ENCODE assay signal across 7 cellular contexts in the genomic region with DNA sequence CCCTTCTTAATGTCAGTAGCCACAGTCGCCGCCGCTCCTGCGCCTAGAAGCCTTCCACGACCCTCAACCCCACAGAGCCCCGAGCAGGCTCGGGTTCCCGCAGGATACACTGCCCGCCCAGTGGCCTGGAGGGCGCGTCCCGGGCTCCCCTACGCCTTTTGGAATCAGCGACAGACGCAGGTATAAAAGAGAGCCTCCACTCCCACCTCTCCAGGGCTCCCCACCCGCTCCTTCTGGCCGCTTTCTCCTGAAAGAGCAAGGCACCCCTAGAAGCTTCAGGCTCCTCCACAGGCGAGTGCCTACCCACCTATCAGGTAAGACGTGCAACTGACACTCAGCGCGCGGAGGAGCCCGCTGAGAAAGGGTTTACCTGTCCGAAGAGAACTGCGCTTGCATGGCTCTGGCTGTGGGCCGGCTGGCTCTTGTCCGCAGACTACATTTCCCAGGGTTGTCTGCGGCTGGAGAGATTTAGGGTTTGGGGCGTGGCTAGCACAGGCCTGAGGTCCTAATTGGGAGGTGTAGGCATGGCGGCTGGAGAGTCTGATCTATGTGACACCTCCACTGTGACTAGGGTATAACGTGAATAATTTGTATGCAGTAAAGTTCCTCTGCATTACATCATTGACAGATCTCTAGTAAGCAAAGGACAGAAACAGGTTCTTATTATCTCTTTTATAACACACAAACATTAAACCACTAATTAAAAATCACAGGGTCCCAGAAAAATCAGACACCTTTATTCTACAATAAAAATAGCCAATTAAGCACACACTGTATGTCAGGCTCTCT. TPM values are rescaled to one million over a fixed set of nuclear protein-coding genes. Genes with fewer than 3 reads are reported as not detected.
DNase-seq lines count a peak whose midpoint lies in the region; ATAC-seq, FAIRE-seq and TF ChIP-seq lines count a peak whose summit lies in the region.

No MANE protein-coding gene starts in this region.

- H3K4me3 ChIP-seq in coronary artery (peak overlapping the region; percentile 90), kidney (ENCODE audit: low read length in 2 of 2) (peak overlapping the region; percentile 71 to 81)

- H3K9ac ChIP-seq in kidney (ENCODE audit: low read length in 2 of 2), result peak overlapping the region; percentile 73 to 83

- ATAC-seq in GM21390 (IDR thresholded peaks at IDR 0.05; ENCODE audit: unreplicated experiment) (peak; percentile 88), HG02970 (IDR thresholded peaks at IDR 0.05; ENCODE audit: low FRiP score, unreplicated experiment) (no peak)

- peak; percentile 11 for FAIRE-seq in kidney (lab: Jason Lieb, UNC)

- H3K27ac ChIP-seq in coronary artery (peak overlapping the region in 1 of 2 donors; percentile 29), kidney (ENCODE audit: low read depth in 2 of 2, low read length in 2 of 2) (peak overlapping the region; percentile 2 to 41)

- intact Hi-C loops in kidney (cut with DNase I), result no loop called here

- H3K9me3 ChIP-seq in kidney (ENCODE audit: control insufficient read depth in 1 of 2, low read length in 2 of 2), result no peaks in the 10 kb centered on the region

- DNase-seq in NCI-H146 (lab: John Stamatoyannopoulos, UW) (peak; percentile 73), coronary artery (ENCODE audit: low spot score) (peak; percentile 81), kidney (peak; percentile 90)
- peak; percentile 83 for DNase-seq in activated CD4-positive, alpha-beta T cell treated with anti-CD3 and anti-CD28 coated beads for 48 hours
- DNase-seq in stimulated activated CD4-positive, alpha-beta T cell treated with anti-CD3 and anti-CD28 coated beads, Interleukin-12 subunit alpha, Interleukin-12 subunit beta, amount 100 ng/mL, for 48 hours (ENCODE audit: low read depth in 2 of 3, low spot score in 1 of 3), result peak; percentile 64 to 69 (median 66)

- H3K4me1 ChIP-seq in kidney (ENCODE audit: control insufficient read depth in 1 of 2, insufficient read depth in 1 of 2, low read depth in 1 of 2, low read length in 2 of 2), result peaks cover 0 to 6% of the 10 kb centered on the region in 2 donors

- H3K36me3 ChIP-seq in kidney (ENCODE audit: control insufficient read depth in 1 of 2, insufficient read depth in 2 of 2, low read length in 2 of 2), result no peaks in the 10 kb centered on the region

- TF ChIP-seq CTCF in coronary artery (IDR thresholded peaks at IDR 0.05) (no peak), kidney (IDR thresholded peaks at IDR 0.05; ENCODE audit: borderline replicate concordance, extremely low read depth, insufficient read depth) (no peak)

RNA-seq across cellular contexts. Expression of a gene that starts 13.5 kb away (rescaled TPM):
- total RNA-seq in kidney, result 5.4 TPM
- polyA plus RNA-seq in kidney (ENCODE audit: insufficient read depth, low read depth, low replicate concordance), result 1.5 TPM
